Comparison of ENCODE assay signal across 24 cellular contexts in the genomic region with DNA sequence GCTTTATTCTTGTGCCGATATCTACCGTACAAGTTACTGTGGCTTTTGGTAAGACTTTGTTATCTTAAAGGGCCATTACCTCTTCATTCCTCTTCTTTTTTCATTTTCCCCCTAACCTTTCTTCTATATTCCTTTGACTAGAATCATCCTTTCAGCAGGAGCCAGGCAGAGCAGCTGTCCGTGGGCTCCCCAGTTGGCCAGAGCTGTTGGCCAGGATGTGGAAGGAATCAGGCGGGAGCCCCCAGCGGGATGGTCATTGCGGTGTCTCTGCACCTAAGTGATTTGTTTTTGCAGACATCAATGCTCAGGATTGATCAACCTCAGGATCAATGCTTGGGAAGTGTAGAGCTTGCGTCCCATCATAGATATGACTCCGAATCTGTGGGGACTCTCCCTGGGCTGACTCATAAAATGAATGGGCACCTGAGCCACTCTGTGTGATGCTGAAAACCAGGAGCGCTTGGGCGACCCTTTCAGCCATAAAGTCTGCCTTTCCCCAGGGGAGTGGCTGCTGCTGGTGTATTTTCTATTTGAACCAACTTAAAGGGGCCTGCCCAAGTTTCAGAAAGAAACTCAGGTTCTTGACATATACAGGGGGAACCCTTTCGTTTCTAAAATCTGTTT. TPM values are rescaled to one million over a fixed set of nuclear protein-coding genes. Genes with fewer than 3 reads are reported as not detected.
"Had no signal": no experiment of that assay in that cellular context is flagged by ENCODE, and none has a peak within 500 bp of the region (broad histone marks: within the 10 kb centered on the region; RNA-seq: fewer than 3 reads in every experiment).

No MANE protein-coding gene starts in this region.

- H3K4me1 ChIP-seq: sigmoid colon, thyroid gland, uterus had no signal

- H3K4me1 Mint-ChIP-seq: activated CD4-positive, alpha-beta memory T cell treated with anti-CD3 and anti-CD28 coated beads, Interleukin-2, amount 10 ng/mL, durations not matched to agents 7 days and 5 days had no signal

- H3K27ac Mint-ChIP-seq: activated CD4-positive, alpha-beta memory T cell treated with anti-CD3 and anti-CD28 coated beads, Interleukin-2, amount 10 ng/mL, durations not matched to agents 7 days and 5 days; activated T-helper 1 cell treated with anti-CD3 and anti-CD28 coated beads, Interleukin-12 subunit alpha, Interleukin-12 subunit beta, Interleukin-2, Interleukin-4 antibody, amounts not matched to agents 30 ng/mL and 10 ng/mL and 1 ng/mL, durations not matched to agents 14 hours and 24 hours and 36 hours; dendritic cell treated with granulocyte-macrophage colony-stimulating factor and Interleukin-4, amounts not matched to agents 40 ng/mL and 50 ng/mL, for 4 days; neural progenitor cell had no signal

- H3K4me3 ChIP-seq: neural progenitor cell, sigmoid colon, thyroid gland, uterus had no signal

- H3K27me3 Mint-ChIP-seq: activated CD4-positive, alpha-beta memory T cell treated with anti-CD3 and anti-CD28 coated beads, Interleukin-2, amount 10 ng/mL, durations not matched to agents 7 days and 5 days; activated naive CD4-positive, alpha-beta T cell treated with anti-CD3 and anti-CD28 coated beads, Interleukin-2, amount 50 U/mL, for 24 hours had no signal

- ATAC-seq: SK-N-SH treated with all-trans-retinoic acid at 6 μM for 48 hours had no signal

- H3K9me3 ChIP-seq: sigmoid colon, thyroid gland, uterus had no signal

- H3K4me3 Mint-ChIP-seq: activated CD4-positive, alpha-beta memory T cell treated with anti-CD3 and anti-CD28 coated beads, Interleukin-2, amount 10 ng/mL, durations not matched to agents 7 days and 5 days; activated naive CD4-positive, alpha-beta T cell treated with anti-CD3 and anti-CD28 coated beads, Interleukin-2, amount 50 U/mL, for 24 hours; activated T-helper 1 cell treated with anti-CD3 and anti-CD28 coated beads, Interleukin-12 subunit alpha, Interleukin-12 subunit beta, Interleukin-2, Interleukin-4 antibody, amounts not matched to agents 30 ng/mL and 10 ng/mL and 1 ng/mL, durations not matched to agents 14 hours and 24 hours and 36 hours; dendritic cell treated with granulocyte-macrophage colony-stimulating factor and Interleukin-4, amounts not matched to agents 40 ng/mL and 50 ng/mL, for 4 days; neural progenitor cell had no signal

- H3K36me3 ChIP-seq: brain microvascular endothelial cell, neural progenitor cell, sigmoid colon, thyroid gland, uterus, WERI-Rb-1 had no signal

- H3K27ac ChIP-seq: brain microvascular endothelial cell, epithelial cell of prostate, neural progenitor cell, sigmoid colon, thyroid gland, uterus, WERI-Rb-1 had no signal

- DNase-seq: activated CD4-positive, alpha-beta memory T cell treated with anti-CD3 and anti-CD28 coated beads, Interleukin-2, amount 10 ng/mL, durations not matched to agents 7 days and 5 days; activated CD4-positive, alpha-beta T cell treated with anti-CD3 and anti-CD28 coated beads for 4 hours; activated CD8-positive, alpha-beta memory T cell treated with anti-CD3 and anti-CD28 coated beads, Interleukin-2, amount 50 U/mL, for 4 hours; brain microvascular endothelial cell; effector memory CD4-positive, alpha-beta T cell; foreskin melanocyte; mesendoderm; stimulated activated CD4-positive, alpha-beta T cell treated with anti-CD3 and anti-CD28 coated beads, Interleukin-12 subunit alpha, Interleukin-12 subunit beta, amount 100 ng/mL, for 4 hours; stimulated activated CD4-positive, alpha-beta T cell treated with anti-CD3 and anti-CD28 coated beads, Interleukin-2, amount 100 ng/mL, for 24 hours; thyroid gland; uterus; WERI-Rb-1 had no signal

- H3K9ac ChIP-seq: neural progenitor cell had no signal

- H3K9me3 Mint-ChIP-seq: activated CD4-positive, alpha-beta memory T cell treated with anti-CD3 and anti-CD28 coated beads, Interleukin-2, amount 10 ng/mL, durations not matched to agents 7 days and 5 days; activated naive CD4-positive, alpha-beta T cell treated with anti-CD3 and anti-CD28 coated beads, Interleukin-2, amount 50 U/mL, for 24 hours; activated T-helper 1 cell treated with anti-CD3 and anti-CD28 coated beads, Interleukin-12 subunit alpha, Interleukin-12 subunit beta, Interleukin-2, Interleukin-4 antibody, amounts not matched to agents 30 ng/mL and 10 ng/mL and 1 ng/mL, durations not matched to agents 14 hours and 24 hours and 36 hours; dendritic cell treated with granulocyte-macrophage colony-stimulating factor and Interleukin-4, amounts not matched to agents 40 ng/mL and 50 ng/mL, for 4 days had no signal

RNA-seq across cellular contexts. Expression of gene GOLGA6L7, which starts 59.0 kb away (rescaled TPM):
- total RNA-seq: activated CD4-positive, alpha-beta memory T cell treated with anti-CD3 and anti-CD28 coated beads, Interleukin-2, amount 10 ng/mL, durations not matched to agents 7 days and 5 days; activated T-helper 1 cell treated with anti-CD3 and anti-CD28 coated beads, Interleukin-12 subunit alpha, Interleukin-12 subunit beta, Interleukin-2, Interleukin-4 antibody, amounts not matched to agents 30 ng/mL and 10 ng/mL and 1 ng/mL, durations not matched to agents 14 hours and 24 hours and 36 hours; fibroblast of lung; liver; osteocyte; pulmonary artery endothelial cell; sigmoid colon; T-helper 1 cell treated with Interleukin-12 subunit alpha and Interleukin-12 subunit beta and Interleukin-4 antibody, amounts not matched to agents 30 ng/mL and 1 ng/mL, for 36 hours; thyroid gland; uterus had no signal
- polyA plus RNA-seq: fibroblast of lung, liver had no signal
